Comparison of ENCODE assay signal across 2 cellular contexts in the genomic region with DNA sequence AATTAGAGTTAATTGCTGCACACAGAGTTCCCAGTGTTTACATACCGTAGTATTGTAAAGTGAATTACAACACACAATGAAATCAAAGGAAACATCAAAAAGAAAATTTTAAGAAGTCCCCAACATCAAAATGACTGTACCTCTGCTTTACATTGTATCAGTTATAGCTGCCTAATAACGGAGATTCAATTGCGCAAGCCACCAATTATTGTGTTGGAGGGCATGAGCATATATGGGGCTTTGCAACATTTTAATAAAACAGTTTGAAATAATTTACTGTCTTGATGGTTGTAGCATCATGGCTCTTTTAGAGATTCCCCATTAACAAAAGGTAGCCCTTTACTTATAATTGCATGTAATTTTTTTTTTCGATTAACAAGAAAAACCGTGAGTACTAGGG.
TF ChIP-seq lines count a peak whose summit lies in the region.

No MANE protein-coding gene starts in this region.

TF ChIP-seq in IMR-90, 13 proteins besides CTCF, POLR2A, EP300 and RAD21:
- TF ChIP-seq, protein P1, sequence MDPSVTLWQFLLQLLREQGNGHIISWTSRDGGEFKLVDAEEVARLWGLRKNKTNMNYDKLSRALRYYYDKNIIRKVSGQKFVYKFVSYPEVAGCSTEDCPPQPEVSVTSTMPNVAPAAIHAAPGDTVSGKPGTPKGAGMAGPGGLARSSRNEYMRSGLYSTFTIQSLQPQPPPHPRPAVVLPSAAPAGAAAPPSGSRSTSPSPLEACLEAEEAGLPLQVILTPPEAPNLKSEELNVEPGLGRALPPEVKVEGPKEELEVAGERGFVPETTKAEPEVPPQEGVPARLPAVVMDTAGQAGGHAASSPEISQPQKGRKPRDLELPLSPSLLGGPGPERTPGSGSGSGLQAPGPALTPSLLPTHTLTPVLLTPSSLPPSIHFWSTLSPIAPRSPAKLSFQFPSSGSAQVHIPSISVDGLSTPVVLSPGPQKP (IDR thresholded peaks at IDR 0.05; ENCODE audit: borderline replicate concordance, low read depth, low read length) = no peak
- TF ChIP-seq CEBPB (IDR thresholded peaks at IDR 0.05; ENCODE audit: low read depth, low read length) (peak; percentile 47; the same call in 1 of the 2 replicates), FOS (IDR thresholded peaks at IDR 0.05; ENCODE audit: low read depth, low read length) (no peak), NFE2L2 (IDR thresholded peaks at IDR 0.05; ENCODE audit: low read depth, low read length) (no peak), RFX5 (IDR thresholded peaks at IDR 0.05; ENCODE audit: low read depth, low read length) (no peak)

TF ChIP-seq in neural cell, 6 proteins besides CTCF, POLR2A, EP300 and RAD21 (continued from another document):
- TF ChIP-seq, protein P2, sequence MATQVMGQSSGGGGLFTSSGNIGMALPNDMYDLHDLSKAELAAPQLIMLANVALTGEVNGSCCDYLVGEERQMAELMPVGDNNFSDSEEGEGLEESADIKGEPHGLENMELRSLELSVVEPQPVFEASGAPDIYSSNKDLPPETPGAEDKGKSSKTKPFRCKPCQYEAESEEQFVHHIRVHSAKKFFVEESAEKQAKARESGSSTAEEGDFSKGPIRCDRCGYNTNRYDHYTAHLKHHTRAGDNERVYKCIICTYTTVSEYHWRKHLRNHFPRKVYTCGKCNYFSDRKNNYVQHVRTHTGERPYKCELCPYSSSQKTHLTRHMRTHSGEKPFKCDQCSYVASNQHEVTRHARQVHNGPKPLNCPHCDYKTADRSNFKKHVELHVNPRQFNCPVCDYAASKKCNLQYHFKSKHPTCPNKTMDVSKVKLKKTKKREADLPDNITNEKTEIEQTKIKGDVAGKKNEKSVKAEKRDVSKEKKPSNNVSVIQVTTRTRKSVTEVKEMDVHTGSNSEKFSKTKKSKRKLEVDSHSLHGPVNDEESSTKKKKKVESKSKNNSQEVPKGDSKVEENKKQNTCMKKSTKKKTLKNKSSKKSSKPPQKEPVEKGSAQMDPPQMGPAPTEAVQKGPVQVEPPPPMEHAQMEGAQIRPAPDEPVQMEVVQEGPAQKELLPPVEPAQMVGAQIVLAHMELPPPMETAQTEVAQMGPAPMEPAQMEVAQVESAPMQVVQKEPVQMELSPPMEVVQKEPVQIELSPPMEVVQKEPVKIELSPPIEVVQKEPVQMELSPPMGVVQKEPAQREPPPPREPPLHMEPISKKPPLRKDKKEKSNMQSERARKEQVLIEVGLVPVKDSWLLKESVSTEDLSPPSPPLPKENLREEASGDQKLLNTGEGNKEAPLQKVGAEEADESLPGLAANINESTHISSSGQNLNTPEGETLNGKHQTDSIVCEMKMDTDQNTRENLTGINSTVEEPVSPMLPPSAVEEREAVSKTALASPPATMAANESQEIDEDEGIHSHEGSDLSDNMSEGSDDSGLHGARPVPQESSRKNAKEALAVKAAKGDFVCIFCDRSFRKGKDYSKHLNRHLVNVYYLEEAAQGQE (IDR thresholded peaks at IDR 0.05; ENCODE audit: borderline replicate concordance) = no peak
